In the genomic region with DNA sequence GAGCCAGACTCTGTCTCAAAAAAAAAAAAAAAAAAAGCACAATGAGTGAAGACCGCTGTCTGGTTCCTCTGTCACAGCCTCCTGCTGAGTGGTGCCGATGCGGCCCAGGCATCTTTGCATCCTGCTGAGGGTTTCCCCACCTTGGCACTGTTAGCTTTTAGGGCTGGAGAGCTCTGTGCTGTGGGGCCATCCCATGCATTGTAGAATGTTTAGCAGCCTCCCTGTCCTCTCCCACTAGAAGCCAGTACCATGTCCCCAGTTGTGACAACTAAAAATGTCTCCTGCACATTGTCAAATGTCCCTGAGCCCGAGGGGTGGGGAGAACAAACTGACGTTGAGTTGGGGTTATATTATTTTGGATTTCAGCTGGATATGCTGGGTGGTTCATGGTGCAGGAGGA, we compare ENCODE assay signal across 20 cellular contexts. TPM values are rescaled to one million over a fixed set of nuclear protein-coding genes. Genes with fewer than 3 reads are reported as not detected.
DNase-seq lines count a peak whose midpoint lies in the region; ATAC-seq and TF ChIP-seq lines count a peak whose summit lies in the region.
"Had no signal": no experiment of that assay in that cellular context is flagged by ENCODE, and none has a peak within 500 bp of the region (broad histone marks: within the 10 kb centered on the region; RNA-seq: fewer than 3 reads in every experiment).

No MANE protein-coding gene starts in this region.

- H3K9me3 ChIP-seq in mammary epithelial cell (replicated peaks; ENCODE audit: insufficient read depth, low read length) (no peaks in the 10 kb centered on the region), Panc1 (ENCODE audit: control insufficient read depth, insufficient read depth, low read depth, low read length) (no peaks in the 10 kb centered on the region), liver (ENCODE audit: control insufficient read depth in 4 of 4, low read length in 3 of 4) (no peaks in the 10 kb centered on the region)
- H3K9me3 ChIP-seq: BLaER1 had no signal

- H3K4me1 ChIP-seq in mammary epithelial cell (ENCODE audit: insufficient read depth, low read length) (no peaks in the 10 kb centered on the region), Panc1 (ENCODE audit: control insufficient read depth, insufficient read depth, low read length) (peaks cover 6% of the 10 kb centered on the region; the same call in 1 of the 2 replicates), liver (ENCODE audit: control insufficient read depth in 4 of 4, insufficient read depth in 4 of 4, low read length in 3 of 4) (peaks cover 14 to 26% (median 21%) of the 10 kb centered on the region in 4 donors)
- H3K4me1 ChIP-seq: BLaER1 had no signal

- dilution Hi-C loops in mammary epithelial cell (cut with HindIII; ENCODE audit: low sequenced_read_pairs), result no loop called here

- ATAC-seq in Panc1, result peak; percentile 20; the same call in 1 of the 2 replicates
- ATAC-seq in left colon, result no peak

- H3K27me3 ChIP-seq in mammary epithelial cell (ENCODE audit: insufficient read depth, low read length) (no peaks in the 10 kb centered on the region), Panc1 (ENCODE audit: control insufficient read depth, insufficient read depth, low read length) (no peaks in the 10 kb centered on the region), liver (ENCODE audit: control insufficient read depth in 4 of 4, insufficient read depth in 4 of 4, low read length in 3 of 4) (no peaks in the 10 kb centered on the region)
- H3K27me3 ChIP-seq: BLaER1 had no signal

- no peak for TF ChIP-seq CTCF in MCF 10A (IDR thresholded peaks at IDR 0.05; ENCODE audit: unreplicated experiment)
- no peak for TF ChIP-seq CTCF in mammary epithelial cell (conservative IDR thresholded peaks at IDR 0.05 in 1 of 2, IDR thresholded peaks at IDR 0.05 in 1 of 2; ENCODE audit: extremely low read depth in 1 of 2, insufficient read depth in 1 of 2, low read depth in 1 of 2, low read length in 2 of 2)
- TF ChIP-seq CTCF in Panc1 (IDR thresholded peaks at IDR 0.05), result no peak
- TF ChIP-seq CTCF in liver (IDR thresholded peaks at IDR 0.05; ENCODE audit: low read depth, low read length, missing input control), result no peak
- TF ChIP-seq CTCF in osteocyte (IDR thresholded peaks at IDR 0.05), result no peak

- CTCF ChIA-PET in MCF 10A (lab: Yijun Ruan, JAX), result interaction anchor here (0.5 to 1.8 kb wide), 2 partner anchors 24 to 63 kb away, joined by 5 to 6 read pairs; no protein-coding TSS in a partner anchor
- CTCF ChIA-PET in mammary epithelial cell (lab: Charles Lee; ENCODE audit: low non-redundant PET), result interaction anchor here (0.6 kb wide), 1 partner anchor 115 kb away, joined by 3 read pairs; no protein-coding TSS in a partner anchor
- CTCF ChIA-PET in Panc1 (lab: Charles Lee), result interaction anchor here (0.9 kb wide), 1 partner anchor 55 kb away, joined by 6 read pairs; no protein-coding TSS in a partner anchor

- H3K36me3 Mint-ChIP-seq in MCF 10A (ENCODE audit: insufficient read depth, unreplicated experiment) (peaks cover 23% of the 10 kb centered on the region), osteocyte (ENCODE audit: unreplicated experiment) (peaks cover 11% of the 10 kb centered on the region)

- H3K4me1 Mint-ChIP-seq in MCF 10A (ENCODE audit: insufficient read depth, unreplicated experiment) (no peaks in the 10 kb centered on the region), osteocyte (ENCODE audit: unreplicated experiment) (peaks cover 20% of the 10 kb centered on the region)

- H3K27me3 Mint-ChIP-seq in MCF 10A (ENCODE audit: insufficient read depth, unreplicated experiment) (no peaks in the 10 kb centered on the region), osteocyte (ENCODE audit: unreplicated experiment) (no peaks in the 10 kb centered on the region)
- H3K27me3 Mint-ChIP-seq: CD8-positive, alpha-beta memory T cell had no signal

- H3K27ac ChIP-seq in mammary epithelial cell (ENCODE audit: insufficient read depth, low read depth, low read length) (no peak overlapping the region), Panc1 (ENCODE audit: low read length) (no peak overlapping the region), liver (ENCODE audit: low read depth in 1 of 2, low read length in 2 of 2) (peak overlapping the region; percentile 49 to 87)
- H3K27ac ChIP-seq: BLaER1 had no signal

- H3K9ac ChIP-seq in mammary epithelial cell (ENCODE audit: insufficient read depth, low read length) (no peak overlapping the region), liver (ENCODE audit: low read depth in 1 of 2, low read length in 2 of 2) (no peak overlapping the region)
- H3K9ac ChIP-seq: BLaER1 had no signal

- H3K27ac Mint-ChIP-seq in MCF 10A (ENCODE audit: low read depth, unreplicated experiment) (peak overlapping the region; percentile 55), osteocyte (ENCODE audit: unreplicated experiment) (no peak overlapping the region)
- H3K27ac Mint-ChIP-seq: CD8-positive, alpha-beta memory T cell had no signal

- POLR2A ChIA-PET in MCF 10A (lab: Yijun Ruan, JAX) (no interaction called here), Panc1 (lab: Charles Lee) (no interaction called here)

- WGBS in mammary epithelial cell (ENCODE audit: low coverage, missing lambda C conversion rate), result 99% methylated on average over 5 of the region's 5 CpGs
- WGBS in liver, result 79% methylated on average over 5 of the region's 5 CpGs

- H3K4me3 Mint-ChIP-seq in MCF 10A (ENCODE audit: unreplicated experiment), result no peak overlapping the region
- no peak overlapping the region for H3K4me3 Mint-ChIP-seq in osteocyte (ENCODE audit: unreplicated experiment)
- H3K4me3 Mint-ChIP-seq: CD8-positive, alpha-beta memory T cell had no signal

- no peak for TF ChIP-seq RAD21 in liver (IDR thresholded peaks at IDR 0.05)

- H3K4me2 ChIP-seq in mammary epithelial cell (ENCODE audit: insufficient read depth, low read depth, low read length), result no peak overlapping the region
- H3K4me2 ChIP-seq: BLaER1 had no signal

- no TSS peak for BruUV-seq in MCF 10A (replicated peaks; lab: Mats Ljungman, UMichigan)
- BruUV-seq in mammary epithelial cell (replicated peaks; lab: Mats Ljungman, UMichigan), result no TSS peak
- no TSS peak for BruUV-seq in Panc1 (replicated peaks; lab: Mats Ljungman, UMichigan)

- intact Hi-C loops in MCF 10A (cut with micrococcal nuclease) (no loop called here), mammary epithelial cell (cut with micrococcal nuclease) (no loop called here), Panc1 (cut with micrococcal nuclease; ENCODE audit: unreplicated experiment) (no loop called here), posterior vena cava (cut with DNase I) (no loop called here), left colon (cut with DNase I, micrococcal nuclease) (no loop called here)

- H2AFZ ChIP-seq in mammary epithelial cell (ENCODE audit: low read depth, low read length), result no peak overlapping the region

- H3K36me3 ChIP-seq in mammary epithelial cell (ENCODE audit: insufficient read depth, low read length) (peaks cover 3% of the 10 kb centered on the region), Panc1 (ENCODE audit: control insufficient read depth, insufficient read depth, low read length) (peaks cover 13% of the 10 kb centered on the region), liver (ENCODE audit: control insufficient read depth in 4 of 4, insufficient read depth in 3 of 4, low read depth in 1 of 4, low read length in 3 of 4) (peaks cover 0 to 4% (median 3%) of the 10 kb centered on the region in 4 donors)

- H3K4me3 ChIP-seq in mammary epithelial cell (replicated peaks in 1 of 3; ENCODE audit: insufficient read depth in 1 of 3, low read depth in 2 of 3, low read length in 3 of 3) (no peak overlapping the region), Panc1 (ENCODE audit: low read depth in 2 of 2, low read length in 2 of 2) (no peak overlapping the region), liver (ENCODE audit: low read depth in 1 of 3, low read length in 3 of 3) (no peak overlapping the region)
- H3K4me3 ChIP-seq: BLaER1 had no signal

- H3K79me2 ChIP-seq in mammary epithelial cell (ENCODE audit: insufficient read depth, low read length), result peaks cover 2% of the 10 kb centered on the region

- H3K9me3 Mint-ChIP-seq in MCF 10A (ENCODE audit: unreplicated experiment) (no peaks in the 10 kb centered on the region), osteocyte (ENCODE audit: unreplicated experiment) (no peaks in the 10 kb centered on the region)
- H3K9me3 Mint-ChIP-seq: CD8-positive, alpha-beta memory T cell had no signal

- in situ Hi-C loops in mammary epithelial cell (cut with MboI; ENCODE audit: low sequenced_read_pairs in 2 of 2) (no loop called here), Panc1 (cut with HindIII; ENCODE audit: low pct_unique_long_range_greater_than_20kb, low sequenced_read_pairs) (no loop called here)

- no peaks in the 10 kb centered on the region for H4K20me1 ChIP-seq in mammary epithelial cell (ENCODE audit: insufficient read depth, low read length)

- DNase-seq in MCF 10A (ENCODE audit: unreplicated experiment) (no peak), mammary epithelial cell (no peak), Panc1 (ENCODE audit: low read depth, low spot score) (no peak), posterior vena cava (ENCODE audit: low spot score) (peak; percentile 57), osteocyte (ENCODE audit: extremely low spot score, unreplicated experiment) (no peak), NAMALWA (ENCODE audit: low spot score) (no peak), left colon (no peak)
- DNase-seq: 8988T; CD8-positive, alpha-beta memory T cell; DMS79; HCEC 1CT; KG1; NCI-H1048; NCI-H1436 treated with DMSO at 0.1 percent for 48 hours; NCI-H2029 treated with DMSO at 0.1 percent for 48 hours; NCI-H510A treated with DMSO at 0.1 percent for 48 hours; NCI-H82 had no signal

RNA-seq across cellular contexts. Expression of gene COLEC11, which starts 7.9 kb away (rescaled TPM):
- total RNA-seq in MCF 10A (2022) (not detected in 2 replicates), mammary epithelial cell (not detected), Panc1 (2021; ENCODE audit: unreplicated experiment) (0.31 TPM), liver (10 to 100 TPM; 31.0 to 62.7 TPM), posterior vena cava (1 to 10 TPM in 1 of 2 donors, under 1 TPM in 1; 0.71 to 3.8 TPM), osteocyte (not detected in 2 replicates), left colon (1 to 10 TPM in 1 of 2 donors, under 1 TPM in 1; 0.85 to 1.2 TPM)
- polyA plus RNA-seq in mammary epithelial cell (not detected), liver (100 to 1,000 TPM in 1 of 2 donors, 10 to 100 TPM in 1; 79.1 to 100 TPM)
- not detected for polyA minus RNA-seq in mammary epithelial cell
- 0.28 TPM for polyA plus RNA-seq in Panc1 (2012; ENCODE audit: insufficient read length)
- total RNA-seq: SK-MEL-5 had no signal
- polyA plus RNA-seq: CD8-positive, alpha-beta memory T cell had no signal

RNA-seq across cellular contexts. Expression of gene RPS7, which starts 12.0 kb away (rescaled TPM):
- total RNA-seq in MCF 10A (2022) (1,765 and 1,834 TPM in 2 replicates), mammary epithelial cell (1,000 to 10,000 TPM; 1,346 to 1,386 TPM), Panc1 (2021; ENCODE audit: unreplicated experiment) (1,117 TPM), liver (100 to 1,000 TPM; 523 to 852 TPM), posterior vena cava (1,000 to 10,000 TPM; 1,084 to 1,219 TPM), osteocyte (1,082 and 1,101 TPM in 2 replicates), left colon (100 to 1,000 TPM; 894 to 955 TPM)
- polyA plus RNA-seq in mammary epithelial cell (1,425 TPM), liver (100 to 1,000 TPM; 315 to 610 TPM)
- polyA minus RNA-seq in mammary epithelial cell, result 544 TPM
- 852 TPM for polyA plus RNA-seq in Panc1 (2012; ENCODE audit: insufficient read length)

RNA-seq across cellular contexts. Expression of gene RNASEH1, which starts 28.9 kb away (rescaled TPM):
- total RNA-seq in MCF 10A (2022) (43.2 and 48.3 TPM in 2 replicates), mammary epithelial cell (10 to 100 TPM; 29.2 to 33.7 TPM), Panc1 (2021; ENCODE audit: unreplicated experiment) (43.7 TPM), liver (10 to 100 TPM; 10.2 to 18.7 TPM), posterior vena cava (10 to 100 TPM; 20.7 to 23.9 TPM), osteocyte (24.6 and 25.5 TPM in 2 replicates), left colon (10 to 100 TPM; 14.4 to 14.7 TPM)
- polyA plus RNA-seq in mammary epithelial cell (15.2 TPM), liver (10 to 100 TPM; 12.0 to 13.8 TPM)
- 8.7 TPM for polyA minus RNA-seq in mammary epithelial cell
- 30.7 TPM for polyA plus RNA-seq in Panc1 (2012; ENCODE audit: insufficient read length)

Comparison
In these comparisons a context has a peak if more than half of its experiments do, and no peak if none do; other contexts are left out.
1. H3K27ac ChIP-seq: peak in liver (2 of 2); none in mammary epithelial cell (single experiment) and Panc1 (single experiment).
2. RNA of gene COLEC11, which starts 7.9 kb away (total RNA-seq): 31.0 to 62.7 TPM in liver; 0.71 to 3.8 TPM in posterior vena cava, 0.85 to 1.2 TPM in left colon, 0.31 TPM in Panc1 (single experiment), not detected in mammary epithelial cell, not detected in MCF 10A and not detected in osteocyte; every median in the first group is over 4 times any median in the second.